Comparison of ENCODE assay signal across 17 cellular contexts in genomic region chr6:13638626-13639025, GRCh38. TPM values are rescaled to one million over a fixed set of nuclear protein-coding genes. Genes with fewer than 3 reads are reported as not detected.
A peak's percentile ranks its signal among the peaks of the same experiment; 100 is the strongest.
DNase-seq lines count a peak whose midpoint lies in the region; ATAC-seq and TF ChIP-seq lines count a peak whose summit lies in the region.
"Had no signal": no experiment of that assay in that cellular context is flagged by ENCODE, and none has a peak within 500 bp of the region (broad histone marks: within the 10 kb centered on the region; RNA-seq: fewer than 3 reads in every experiment).

No MANE protein-coding gene starts in this region.

- no peak overlapping the region for H3K9ac ChIP-seq in trophoblast cell (ENCODE audit: low read length)

- no peak overlapping the region for H3K4ac ChIP-seq in trophoblast cell (ENCODE audit: low read depth, low read length)

- no peak overlapping the region for H4K12ac ChIP-seq in trophoblast cell (ENCODE audit: low read depth, low read length)

- peaks cover 52 to 63% (median 55%) of the 10 kb centered on the region in 4 donors for H3K4me1 Mint-ChIP-seq in CD4-positive, CD25-positive, alpha-beta regulatory T cell
- H3K4me1 Mint-ChIP-seq in CD8-positive, alpha-beta T cell (ENCODE audit: low read depth) = peaks cover 17% of the 10 kb centered on the region
- peaks cover 8 to 9% of the 10 kb centered on the region in 2 donors for H3K4me1 Mint-ChIP-seq in effector memory CD8-positive, alpha-beta T cell (ENCODE audit: low read depth in 2 of 2)
- H3K4me1 Mint-ChIP-seq: brain had no signal

- no peak overlapping the region for H4K91ac ChIP-seq in trophoblast cell (ENCODE audit: low read depth, low read length)

- H3K79me1 ChIP-seq in trophoblast cell (ENCODE audit: low read length) = no peaks in the 10 kb centered on the region

- H2BK5ac ChIP-seq in trophoblast cell (ENCODE audit: low read depth, low read length, poor library complexity) = no peak overlapping the region

- H3K4me3 ChIP-seq in CD4-positive, CD25-positive, alpha-beta regulatory T cell (ENCODE audit: low read depth, low read length) = no peak overlapping the region
- no peak overlapping the region for H3K4me3 ChIP-seq in CD8-positive, alpha-beta T cell (ENCODE audit: low read depth, low read length)
- no peak overlapping the region for H3K4me3 ChIP-seq in trophoblast cell (ENCODE audit: low read depth, low read length)
- H3K4me3 ChIP-seq: prostate gland had no signal

- H3K14ac ChIP-seq in trophoblast cell (ENCODE audit: low read length) = no peak overlapping the region

- H3K79me2 ChIP-seq in trophoblast cell (ENCODE audit: control insufficient read depth, insufficient read depth, low read length, poor library complexity) = no peaks in the 10 kb centered on the region

- peaks cover 0 to 3% (median 0%) of the 10 kb centered on the region in 7 donors for H3K9me3 Mint-ChIP-seq in CD4-positive, CD25-positive, alpha-beta regulatory T cell
- no peaks in the 10 kb centered on the region for H3K9me3 Mint-ChIP-seq in CD8-positive, alpha-beta T cell
- no peaks in the 10 kb centered on the region for H3K9me3 Mint-ChIP-seq in effector memory CD8-positive, alpha-beta T cell
- H3K9me3 Mint-ChIP-seq: brain; natural killer cell treated with Interleukin-12 subunit alpha and Interleukin-12 subunit beta and Interleukin-15 and Interleukin-18, amount 100 ng/mL, for 72 hours had no signal

- H3K4me2 ChIP-seq in trophoblast cell (ENCODE audit: low read length) = no peak overlapping the region

- POLR2A ChIA-PET in CD8-positive, alpha-beta T cell (lab: Charles Lee) = interaction anchor here (0.5 to 1.1 kb wide), 3 partner anchors 16 to 49 kb away, joined by 3 read pairs; partner anchors contain the start of gene NOL7

- H3K9me3 ChIP-seq in CD4-positive, CD25-positive, alpha-beta regulatory T cell (ENCODE audit: control insufficient read depth in 2 of 2, low read length in 2 of 2) = no peaks in the 10 kb centered on the region
- H3K9me3 ChIP-seq in CD8-positive, alpha-beta T cell (ENCODE audit: low read length) = no peaks in the 10 kb centered on the region
- no peaks in the 10 kb centered on the region for H3K9me3 ChIP-seq in trophoblast cell (ENCODE audit: insufficient read depth, low read depth, low read length)
- H3K9me3 ChIP-seq: prostate gland had no signal

- CTCF ChIA-PET in CD8-positive, alpha-beta T cell (lab: Charles Lee) = no interaction called here

- no peak overlapping the region for H3K27ac ChIP-seq in CD4-positive, CD25-positive, alpha-beta regulatory T cell (ENCODE audit: insufficient read depth, low read length, poor library complexity, severe bottlenecking)
- no peak overlapping the region for H3K27ac ChIP-seq in CD8-positive, alpha-beta T cell (ENCODE audit: low read depth, low read length)
- no peak overlapping the region for H3K27ac ChIP-seq in trophoblast cell (ENCODE audit: low read depth, low read length)
- H3K27ac ChIP-seq: foreskin keratinocyte, prostate gland had no signal

- TF ChIP-seq CTCF in CD8-positive, alpha-beta T cell (IDR thresholded peaks at IDR 0.05) = no peak

- no peak overlapping the region for H3K18ac ChIP-seq in trophoblast cell (ENCODE audit: low read length)

- H2AK5ac ChIP-seq in trophoblast cell (ENCODE audit: low read length) = no peak overlapping the region

- no peak overlapping the region for H4K8ac ChIP-seq in trophoblast cell (ENCODE audit: low read depth, low read length)

- H3K4me3 Mint-ChIP-seq in CD4-positive, CD25-positive, alpha-beta regulatory T cell = peak overlapping the region in 1 of 4 donors; percentile 59
- H3K4me3 Mint-ChIP-seq in CD8-positive, alpha-beta T cell = no peak overlapping the region
- H3K4me3 Mint-ChIP-seq in effector memory CD8-positive, alpha-beta T cell = no peak overlapping the region
- H3K4me3 Mint-ChIP-seq: B cell; brain; natural killer cell treated with Interleukin-12 subunit alpha and Interleukin-12 subunit beta and Interleukin-15 and Interleukin-18, amount 100 ng/mL, for 72 hours had no signal

- no peak overlapping the region for H2AFZ ChIP-seq in trophoblast cell (ENCODE audit: insufficient read depth, low read length, poor library complexity)

- peaks cover 19% of the 10 kb centered on the region for H3K4me1 ChIP-seq in CD4-positive, CD25-positive, alpha-beta regulatory T cell (ENCODE audit: control insufficient read depth, insufficient read depth, low read length, poor library complexity, severe bottlenecking)
- peaks cover 7% of the 10 kb centered on the region for H3K4me1 ChIP-seq in CD8-positive, alpha-beta T cell (ENCODE audit: insufficient read depth, low read length)
- no peaks in the 10 kb centered on the region for H3K4me1 ChIP-seq in trophoblast cell (ENCODE audit: control insufficient read depth in 1 of 2, insufficient read depth in 2 of 2, low read length in 2 of 2)
- H3K4me1 ChIP-seq: foreskin keratinocyte, prostate gland had no signal

- H3K36me3 ChIP-seq in CD4-positive, CD25-positive, alpha-beta regulatory T cell (ENCODE audit: control insufficient read depth, insufficient read depth, low read length) = peaks cover 56% of the 10 kb centered on the region
- peaks cover 16% of the 10 kb centered on the region for H3K36me3 ChIP-seq in CD8-positive, alpha-beta T cell (ENCODE audit: insufficient read depth, low read length)
- H3K36me3 ChIP-seq in trophoblast cell (ENCODE audit: control insufficient read depth in 1 of 2, insufficient read depth in 2 of 2, low read length in 2 of 2) = peaks cover 4 to 10% of the 10 kb centered on the region in 2 experiments

- no peak for DNase-seq in CD4-positive, CD25-positive, alpha-beta regulatory T cell
- no peak for DNase-seq in CD8-positive, alpha-beta T cell
- DNase-seq in SKM-1 (lab: John Stamatoyannopoulos, UW; ENCODE audit: unreplicated experiment) (peak; percentile 79), OCI-M2 (lab: John Stamatoyannopoulos, UW; ENCODE audit: unreplicated experiment) (no peak), trophoblast cell (no peak)
- no peak for DNase-seq in effector memory CD8-positive, alpha-beta T cell
- DNase-seq: cortex of kidney; DMS153; foreskin keratinocyte; NCI-H1417 treated with DMSO at 0.1 percent for 48 hours; NCI-H82; stimulated activated CD4-positive, alpha-beta T cell treated with anti-CD3 and anti-CD28 coated beads, Interleukin-4, amount 100 ng/mL, for 1 hour had no signal

- WGBS in trophoblast cell (ENCODE audit: extremely low coverage, insufficient coverage, insufficient read length) = no CpG with 5 or more reads among the region's 4 CpGs

- peak overlapping the region; percentile 71 to 92 (median 89) for H3K27ac Mint-ChIP-seq in CD4-positive, CD25-positive, alpha-beta regulatory T cell
- H3K27ac Mint-ChIP-seq in CD8-positive, alpha-beta T cell = peak overlapping the region; percentile 23
- peak overlapping the region; percentile 85 to 94 for H3K27ac Mint-ChIP-seq in effector memory CD8-positive, alpha-beta T cell
- H3K27ac Mint-ChIP-seq: B cell; natural killer cell treated with Interleukin-12 subunit alpha and Interleukin-12 subunit beta and Interleukin-15 and Interleukin-18, amount 100 ng/mL, for 72 hours had no signal

- H3K23ac ChIP-seq in trophoblast cell (ENCODE audit: low read length) = no peak overlapping the region

- H3K36me3 Mint-ChIP-seq in CD4-positive, CD25-positive, alpha-beta regulatory T cell = peaks cover 44% of the 10 kb centered on the region
- H3K36me3 Mint-ChIP-seq in CD8-positive, alpha-beta T cell = peaks cover 69% of the 10 kb centered on the region
- peaks cover 49% of the 10 kb centered on the region for H3K36me3 Mint-ChIP-seq in effector memory CD8-positive, alpha-beta T cell (ENCODE audit: insufficient read depth)

- no peaks in the 10 kb centered on the region for H3K27me3 ChIP-seq in CD4-positive, CD25-positive, alpha-beta regulatory T cell (ENCODE audit: control insufficient read depth, insufficient read depth, low read length)
- H3K27me3 ChIP-seq in CD8-positive, alpha-beta T cell (ENCODE audit: insufficient read depth, low read length) = no peaks in the 10 kb centered on the region
- no peaks in the 10 kb centered on the region for H3K27me3 ChIP-seq in trophoblast cell (ENCODE audit: insufficient read depth, low read length)
- H3K27me3 ChIP-seq: foreskin keratinocyte had no signal

- no peak overlapping the region for H2BK12ac ChIP-seq in trophoblast cell (ENCODE audit: low read length)

- H3K27me3 Mint-ChIP-seq in CD4-positive, CD25-positive, alpha-beta regulatory T cell = no peaks in the 10 kb centered on the region
- H3K27me3 Mint-ChIP-seq in CD8-positive, alpha-beta T cell (ENCODE audit: low read depth) = no peaks in the 10 kb centered on the region
- H3K27me3 Mint-ChIP-seq in effector memory CD8-positive, alpha-beta T cell = no peaks in the 10 kb centered on the region
- H3K27me3 Mint-ChIP-seq: B cell; brain; natural killer cell treated with Interleukin-12 subunit alpha and Interleukin-12 subunit beta and Interleukin-15 and Interleukin-18, amount 100 ng/mL, for 72 hours had no signal

- intact Hi-C loops in CD8-positive, alpha-beta T cell (cut with DNase I, micrococcal nuclease) = no loop called here

- H2BK120ac ChIP-seq in trophoblast cell (ENCODE audit: insufficient read depth, low read length, poor library complexity) = no peak overlapping the region

- no peak for ATAC-seq in CD4-positive, CD25-positive, alpha-beta regulatory T cell (ENCODE audit: low read depth in 2 of 2)
- ATAC-seq in CD8-positive, alpha-beta T cell = no peak
- no peak for ATAC-seq in effector memory CD8-positive, alpha-beta T cell (replicated peaks)
- ATAC-seq in HG02884 (IDR thresholded peaks at IDR 0.05; ENCODE audit: unreplicated experiment) = no peak
- ATAC-seq: foreskin keratinocyte; natural killer cell treated with Interleukin-12 subunit alpha and Interleukin-12 subunit beta and Interleukin-15 and Interleukin-18, amount 100 ng/mL, for 72 hours had no signal

RNA-seq across cellular contexts. Expression of gene NOL7, which starts 23.5 kb away (rescaled TPM):
- 50.2 TPM for total RNA-seq in CD4-positive, CD25-positive, alpha-beta regulatory T cell
- polyA plus RNA-seq in CD4-positive, CD25-positive, alpha-beta regulatory T cell = 100 to 1,000 TPM; 127 to 145 (median 130) TPM
- 10 to 100 TPM; 70.5 to 71.1 TPM for total RNA-seq in CD8-positive, alpha-beta T cell
- 86.9 and 87.2 TPM in 2 replicates for polyA plus RNA-seq in trophoblast cell (2013)

Comparison
In these comparisons a context has a peak if more than half of its experiments do, and no peak if none do; other contexts are left out.
1. H3K27ac Mint-ChIP-seq: peak in every context shown above with its lines; median percentile 90 in effector memory CD8-positive, alpha-beta T cell; 89 in CD4-positive, CD25-positive, alpha-beta regulatory T cell; 23 in CD8-positive, alpha-beta T cell.